ENCODE assay signal across 25 cellular contexts in genomic region chr14:89823732-89824131, GRCh38.
"Had no signal": no experiment of that assay in that cellular context is flagged by ENCODE, and none has a peak within 500 bp of the region (broad histone marks: within the 10 kb centered on the region; RNA-seq: fewer than 3 reads in every experiment).

No MANE protein-coding gene starts in this region.

- H3K4me3 Mint-ChIP-seq: dendritic cell treated with granulocyte-macrophage colony-stimulating factor and Interleukin-4, amounts not matched to agents 40 ng/mL and 50 ng/mL, for 4 days; effector memory CD8-positive, alpha-beta T cell; endodermal cell; mesothelial cell of epicardium; naive B cell; naive thymus-derived CD8-positive, alpha-beta T cell had no signal

- H3K27me3 ChIP-seq: esophagus squamous epithelium, gastrocnemius medialis, heart right ventricle, left lung had no signal

- H3K4me3 ChIP-seq: esophagus squamous epithelium, gastrocnemius medialis, heart right ventricle, left lung, lower lobe of right lung, mucosa of descending colon had no signal

- ATAC-seq: effector memory CD8-positive, alpha-beta T cell; esophagus mucosa; gastrocnemius medialis; heart right ventricle; left cardiac atrium; left lung; left ventricle myocardium superior; lower lobe of right lung; mucosa of descending colon; naive thymus-derived CD8-positive, alpha-beta T cell had no signal

- H3K9me3 ChIP-seq: gastrocnemius medialis had no signal

- DNase-seq: cortex of kidney; effector CD8-positive, alpha-beta T cell; effector memory CD8-positive, alpha-beta T cell; endodermal cell; erythroblast; esophagus squamous epithelium; foreskin fibroblast; foreskin melanocyte; gastrocnemius medialis; glutamatergic neuron; head of caudate nucleus; heart right ventricle; hippocampal formation; left cardiac atrium; left lung; left ventricle myocardium superior; lower lobe of right lung; mesenchymal stem cell; mucosa of descending colon; naive B cell; naive thymus-derived CD8-positive, alpha-beta T cell had no signal

- H3K4me1 Mint-ChIP-seq: endodermal cell, naive B cell had no signal

- H3K27me3 Mint-ChIP-seq: dendritic cell treated with granulocyte-macrophage colony-stimulating factor and Interleukin-4, amounts not matched to agents 40 ng/mL and 50 ng/mL, for 4 days had no signal

- H3K27ac ChIP-seq: epithelial cell of prostate, esophagus squamous epithelium, gastrocnemius medialis, heart right ventricle, left lung, lower lobe of right lung had no signal

- H3K36me3 ChIP-seq: esophagus squamous epithelium, gastrocnemius medialis, heart right ventricle, left lung, lower lobe of right lung had no signal

- H3K27ac Mint-ChIP-seq: dendritic cell treated with granulocyte-macrophage colony-stimulating factor and Interleukin-4, amounts not matched to agents 40 ng/mL and 50 ng/mL, for 4 days; effector memory CD8-positive, alpha-beta T cell; endodermal cell; mesothelial cell of epicardium; naive B cell had no signal

- H3K4me1 ChIP-seq: esophagus squamous epithelium, gastrocnemius medialis, heart right ventricle, left lung, lower lobe of right lung had no signal
